In the genomic region with DNA sequence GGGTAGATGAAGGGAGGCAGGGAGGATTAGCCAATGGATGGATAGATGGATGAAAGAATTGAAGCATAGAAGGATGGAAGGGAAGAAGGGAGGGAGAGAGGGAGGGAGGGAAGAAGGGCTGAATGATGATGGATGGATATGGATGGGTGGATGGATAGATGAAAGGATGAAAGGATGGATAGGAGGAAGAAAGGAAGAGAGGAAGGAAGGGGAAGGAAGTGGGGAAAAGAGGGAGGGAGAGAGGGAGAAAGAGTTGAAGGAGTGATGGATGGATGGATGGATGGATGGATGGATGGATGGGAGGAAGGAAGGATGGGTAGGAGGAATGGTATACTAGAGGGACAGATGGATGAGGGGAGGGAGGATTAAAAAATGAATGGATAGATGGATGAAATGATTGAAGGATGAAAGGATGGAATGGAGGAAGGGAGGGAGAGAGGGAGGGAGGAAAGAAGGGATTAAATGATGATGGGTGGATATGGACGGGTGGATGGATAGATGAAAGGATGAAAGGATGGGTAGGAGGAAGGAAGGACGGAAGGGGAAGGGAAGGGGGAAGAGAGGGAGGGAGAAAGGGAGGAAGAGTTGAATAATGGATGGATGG, we compare ENCODE assay signal across 18 cellular contexts.
DNase-seq lines count a peak whose midpoint lies in the region; ATAC-seq and TF ChIP-seq lines count a peak whose summit lies in the region.
"Had no signal": no experiment of that assay in that cellular context is flagged by ENCODE, and none has a peak within 500 bp of the region (broad histone marks: within the 10 kb centered on the region; RNA-seq: fewer than 3 reads in every experiment).

No MANE protein-coding gene starts in this region.

- DNase-seq in SJCRH30 (no peak), hepatocyte (ENCODE audit: low spot score) (no peak), LoVo (ENCODE audit: low spot score) (no peak), amniotic stem cell (lab: John Stamatoyannopoulos, UW) (no peak), cerebellar nuclear complex (lab: John Stamatoyannopoulos, UW) (no peak)
- DNase-seq: AML-193; CD4-positive, alpha-beta T cell; CD8-positive, alpha-beta T cell; DMS79 treated with DMSO at 0.1 percent for 48 hours; GF-D8 had no signal

- CTCF ChIA-PET in HEK293 (lab: Yijun Ruan, JAX), result no interaction called here

- H3K4me1 ChIP-seq in HEK293 (ENCODE audit: control insufficient read depth, insufficient read depth, low read length), result no peaks in the 10 kb centered on the region
- H3K4me1 ChIP-seq in SJCRH30, result peaks cover 22% of the 10 kb centered on the region
- no peaks in the 10 kb centered on the region for H3K4me1 ChIP-seq in hepatocyte (ENCODE audit: insufficient read depth)
- H3K4me1 ChIP-seq in skeletal muscle tissue (ENCODE audit: control insufficient read depth in 3 of 3, insufficient read depth in 3 of 3, low read length in 3 of 3), result peaks cover 29 to 37% (median 34%) of the 10 kb centered on the region in 3 donors
- H3K4me1 ChIP-seq: A549 had no signal

- H3K9ac ChIP-seq in skeletal muscle tissue (ENCODE audit: low read depth in 1 of 3, low read length in 3 of 3), result peak overlapping the region in 1 of 3 donors; percentile 90
- H3K9ac ChIP-seq: BLaER1 treated with 17β-estradiol and CSF1 and Interleukin-3, amounts not matched to agents 10 nM and 100 nM had no signal

- H4K20me1 ChIP-seq in hepatocyte (ENCODE audit: insufficient read depth, poor library complexity, severe bottlenecking), result no peaks in the 10 kb centered on the region
- H4K20me1 ChIP-seq: BLaER1 treated with 17β-estradiol and CSF1 and Interleukin-3, amounts not matched to agents 10 nM and 100 nM had no signal

- no peaks in the 10 kb centered on the region for H3K27me3 ChIP-seq in SJCRH30
- no peaks in the 10 kb centered on the region for H3K27me3 ChIP-seq in hepatocyte
- no peaks in the 10 kb centered on the region for H3K27me3 ChIP-seq in skeletal muscle tissue (ENCODE audit: control insufficient read depth in 3 of 3, insufficient read depth in 3 of 3, low read length in 3 of 3)
- H3K27me3 ChIP-seq: BLaER1 treated with 17β-estradiol and CSF1 and Interleukin-3, amounts not matched to agents 10 nM and 100 nM had no signal

- POLR2A ChIA-PET in HEK293 (lab: Yijun Ruan, JAX), result no interaction called here

- H3K4me3 ChIP-seq in HEK293 (ENCODE audit: low read depth, low read length) (no peak overlapping the region), SJCRH30 (no peak overlapping the region), hepatocyte (no peak overlapping the region), skeletal muscle tissue (ENCODE audit: low read length in 3 of 3) (peak overlapping the region in 2 of 3 donors; percentile 35 to 61)
- H3K4me3 ChIP-seq: A549; BLaER1 treated with 17β-estradiol and CSF1 and Interleukin-3, amounts not matched to agents 10 nM and 100 nM had no signal

- H3K27ac ChIP-seq in HEK293 (ENCODE audit: extremely low read depth, low read depth, low read length) (no peak overlapping the region), SJCRH30 (peak overlapping the region; percentile 24; the same call in 1 of the 2 replicates), hepatocyte (no peak overlapping the region), skeletal muscle tissue (ENCODE audit: low read depth, low read length) (no peak overlapping the region)
- H3K27ac ChIP-seq: 22Rv1; A549; BLaER1 treated with 17β-estradiol and CSF1 and Interleukin-3, amounts not matched to agents 10 nM and 100 nM; C4-2B had no signal

- no peaks in the 10 kb centered on the region for H3K9me2 ChIP-seq in hepatocyte (replicated peaks; ENCODE audit: insufficient read depth)

- WGBS in hepatocyte (ENCODE audit: low lambda C conversion rate, missing lambda C conversion rate), result no CpG with 5 or more reads among the region's 2 CpGs

- H2AFZ ChIP-seq in hepatocyte, result no peak overlapping the region

- TF ChIP-seq CTCF in HEK293 (tag by site-specific recombination; IDR thresholded peaks at IDR 0.05) (no peak), hepatocyte (IDR thresholded peaks at IDR 0.05; ENCODE audit: poor library complexity) (no peak)

- H3K36me3 ChIP-seq in HEK293 (ENCODE audit: control insufficient read depth in 2 of 2, insufficient read depth in 1 of 2, low read length in 2 of 2), result no peaks in the 10 kb centered on the region
- no peaks in the 10 kb centered on the region for H3K36me3 ChIP-seq in SJCRH30
- no peaks in the 10 kb centered on the region for H3K36me3 ChIP-seq in hepatocyte (replicated peaks; ENCODE audit: insufficient read depth, low read depth)
- H3K36me3 ChIP-seq in skeletal muscle tissue (ENCODE audit: control insufficient read depth in 3 of 3, insufficient read depth in 3 of 3, low read length in 3 of 3), result no peaks in the 10 kb centered on the region
- H3K36me3 ChIP-seq: BLaER1 treated with 17β-estradiol and CSF1 and Interleukin-3, amounts not matched to agents 10 nM and 100 nM had no signal

- H3K79me2 ChIP-seq in hepatocyte, result no peaks in the 10 kb centered on the region

- H3K9me3 ChIP-seq in HEK293 (ENCODE audit: control insufficient read depth, insufficient read depth, low read depth, low read length), result no peaks in the 10 kb centered on the region
- peaks cover 3% of the 10 kb centered on the region; the same call in 1 of the 2 replicates for H3K9me3 ChIP-seq in SJCRH30 (replicated peaks)
- H3K9me3 ChIP-seq in hepatocyte (ENCODE audit: low read depth), result no peaks in the 10 kb centered on the region
- H3K9me3 ChIP-seq in skeletal muscle tissue (ENCODE audit: control insufficient read depth in 3 of 3, low read length in 3 of 3), result peaks cover 0 to 3% (median 0%) of the 10 kb centered on the region in 3 donors
- H3K9me3 ChIP-seq: A549, Caco-2 had no signal

- no peak for ATAC-seq in GM18909 (IDR thresholded peaks at IDR 0.05; ENCODE audit: poor library complexity, unreplicated experiment)
- ATAC-seq: A549; CD8-positive, alpha-beta T cell had no signal

- H3K4me2 ChIP-seq in hepatocyte, result peak overlapping the region; percentile 69
- H3K4me2 ChIP-seq: A549; BLaER1 treated with 17β-estradiol and CSF1 and Interleukin-3, amounts not matched to agents 10 nM and 100 nM had no signal

TF ChIP-seq in HEK293, 187 proteins besides CTCF, POLR2A, EP300 and RAD21:
- TF ChIP-seq ZNF366 (tag by site-specific recombination; conservative IDR thresholded peaks at IDR 0.05) (peak; percentile 96), ZNF24 (tag by site-specific recombination; IDR thresholded peaks at IDR 0.05) (no peak), ZNF776 (tag by site-specific recombination; IDR thresholded peaks at IDR 0.05; ENCODE audit: borderline replicate concordance) (0 out of 2 replicates have a peak, but pooled peaks have one; percentile 34), ZBTB17 (tag by site-specific recombination; IDR thresholded peaks at IDR 0.05) (peak; percentile 59)

Comparison
In these comparisons a context has a peak if more than half of its experiments do, and no peak if none do; other contexts are left out.
1. H3K4me3 ChIP-seq: peak in skeletal muscle tissue (2 of 3); none in HEK293 (single experiment), SJCRH30 (single experiment) and hepatocyte (single experiment).